In genomic region chr4:82900335-82901128, GRCh38 we compare ENCODE assay signal across 8 cellular contexts. TPM values are rescaled to one million over a fixed set of nuclear protein-coding genes. Genes with fewer than 3 reads are reported as not detected.
A peak's percentile ranks its signal among the peaks of the same experiment; 100 is the strongest.
DNase-seq lines count a peak whose midpoint lies in the region; ATAC-seq and FAIRE-seq lines count a peak whose summit lies in the region.

TSS of gene THAP9 (plus strand) at chr4:82900735. CDS start at chr4:82900803, 68 bp downstream.

- H3K4me2 ChIP-seq in BLaER1, result peak within 1 kb of the TSS; percentile 93

- peaks cover 39% of the 10 kb centered on the region for H3K4me1 ChIP-seq in BLaER1

- H3K36me3 ChIP-seq in BLaER1, result peaks cover 22% of the 10 kb centered on the region

- no peaks in the 10 kb centered on the region for H3K27me3 Mint-ChIP-seq in activated CD4-positive, alpha-beta T cell treated with anti-CD3 and anti-CD28 coated beads for 36 hours

- POLR2A ChIA-PET in activated CD4-positive, alpha-beta T cell treated with anti-CD3 and anti-CD28 coated beads for 36 hours (lab: Charles Lee), result interaction anchor here (0.6 to 2.1 kb wide), 13 partner anchors 9 to 471 kb away, joined by 3 to 14 read pairs (median 4); partner anchors contain the start of genes COPS4, LIN54 and SEC31A

- peak; percentile 28 for FAIRE-seq in colon (lab: Jason Lieb, UNC)

- peak within 1 kb of the TSS; percentile 93 for H3K27ac ChIP-seq in BLaER1

- H4K20me1 ChIP-seq in BLaER1, result peaks cover 41% of the 10 kb centered on the region

- intact Hi-C loops in activated CD4-positive, alpha-beta T cell treated with anti-CD3 and anti-CD28 coated beads for 36 hours (cut with DNase I, micrococcal nuclease), result loop anchor here (1.0 to 10.0 kb wide), 17 partner anchors 9 to 1428 kb away; partner anchors contain the start of genes ENOPH1 (in 2 of the 2), HELQ (in 2 of the 2), HNRNPDL (in 2 of the 2) and SEC31A (in 2 of the 2)

- CTCF ChIA-PET in activated CD4-positive, alpha-beta T cell treated with anti-CD3 and anti-CD28 coated beads for 36 hours (lab: Charles Lee), result interaction anchor here (0.6 to 2.2 kb wide), 9 partner anchors 9 to 475 kb away, joined by 3 to 11 read pairs (median 5); no protein-coding TSS in a partner anchor

- H3K27me3 ChIP-seq in BLaER1, result no peaks in the 10 kb centered on the region

- H3K4me3 ChIP-seq in BLaER1, result peak within 1 kb of the TSS; percentile 74

- H3K9me3 Mint-ChIP-seq in activated CD4-positive, alpha-beta T cell treated with anti-CD3 and anti-CD28 coated beads for 36 hours (ENCODE audit: low read depth), result no peaks in the 10 kb centered on the region

- peaks cover 39% of the 10 kb centered on the region for H3K4me1 Mint-ChIP-seq in activated CD4-positive, alpha-beta T cell treated with anti-CD3 and anti-CD28 coated beads for 36 hours

- no peak within 1 kb of the TSS for H3K27ac Mint-ChIP-seq in activated CD4-positive, alpha-beta T cell treated with anti-CD3 and anti-CD28 coated beads for 36 hours

- H3K9ac ChIP-seq in BLaER1, result peak within 1 kb of the TSS; percentile 93

- H3K36me3 Mint-ChIP-seq in activated CD4-positive, alpha-beta T cell treated with anti-CD3 and anti-CD28 coated beads for 36 hours (ENCODE audit: low read depth), result peaks cover 11% of the 10 kb centered on the region

- no peak within 1 kb of the TSS for H3K4me3 Mint-ChIP-seq in activated CD4-positive, alpha-beta T cell treated with anti-CD3 and anti-CD28 coated beads for 36 hours

- H3K9me3 ChIP-seq in BLaER1, result no peaks in the 10 kb centered on the region

- ATAC-seq in HG03442 (IDR thresholded peaks at IDR 0.05; ENCODE audit: unreplicated experiment), result peak; percentile 84
- ATAC-seq in activated CD4-positive, alpha-beta T cell treated with anti-CD3 and anti-CD28 coated beads for 36 hours, result peak; percentile 92

- DNase-seq in GM19240 (ENCODE audit: insufficient read length, low spot score), result peak; percentile 45
- peak; percentile 89 for DNase-seq in NCI-H510A treated with DMSO at 0.1 percent for 48 hours (lab: John Stamatoyannopoulos, UW)
- peak; percentile 99 for DNase-seq in activated CD4-positive, alpha-beta T cell treated with anti-CD3 and anti-CD28 coated beads for 36 hours
- DNase-seq in kidney glomerular epithelial cell (lab: John Stamatoyannopoulos, UW), result peak; percentile 98
- DNase-seq in stimulated activated CD4-positive, alpha-beta T cell treated with anti-CD3 and anti-CD28 coated beads, Interleukin-15, amount 100 ng/mL, for 48 hours (ENCODE audit: low read depth in 2 of 2), result peak; percentile 95 to 98

RNA-seq across cellular contexts. Expression of gene THAP9, which starts in this region (rescaled TPM):
- total RNA-seq in activated CD4-positive, alpha-beta T cell treated with anti-CD3 and anti-CD28 coated beads for 36 hours, result 1 to 10 TPM; 1.7 to 2.6 TPM

Comparison
In these comparisons a context has a peak if more than half of its experiments do, and no peak if none do; other contexts are left out.
1. Peak in every context shown above with its lines: DNase-seq, ATAC-seq, H3K4me3 ChIP-seq and H3K27ac ChIP-seq.
2. DNase-seq: peak in every context shown above with its lines; median percentile 99 in activated CD4-positive, alpha-beta T cell treated with anti-CD3 and anti-CD28 coated beads for 36 hours; 98 in kidney glomerular epithelial cell; 96 in stimulated activated CD4-positive, alpha-beta T cell treated with anti-CD3 and anti-CD28 coated beads, Interleukin-15, amount 100 ng/mL, for 48 hours; 89 in NCI-H510A treated with DMSO at 0.1 percent for 48 hours; 45 in GM19240.